23 cellular contexts compared by ENCODE assay signal in the genomic region with DNA sequence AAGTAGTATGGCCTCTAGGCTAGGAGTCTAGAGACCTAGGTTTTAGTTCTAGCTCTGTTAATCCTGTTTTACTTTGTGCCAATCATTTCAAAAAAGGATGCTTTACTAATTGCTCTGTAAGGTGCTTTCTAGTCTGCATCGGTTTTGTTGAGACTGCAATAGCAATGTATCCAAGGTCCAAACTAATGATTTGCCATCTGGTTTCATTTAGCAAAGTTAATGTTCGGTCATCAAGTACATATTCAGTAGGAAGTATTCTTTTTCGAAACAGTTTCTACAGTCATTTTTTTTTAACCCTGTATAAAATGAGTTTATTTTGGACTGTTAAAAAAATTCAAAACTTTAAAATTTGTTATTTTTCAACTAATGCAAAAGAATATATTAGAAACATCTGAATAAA.
"Had no signal": no experiment of that assay in that cellular context is flagged by ENCODE, and none has a peak within 500 bp of the region (broad histone marks: within the 10 kb centered on the region; RNA-seq: fewer than 3 reads in every experiment).

No MANE protein-coding gene starts in this region.

- H3K4me3 ChIP-seq: ascending aorta, body of pancreas, SJCRH30 had no signal

- H3K27ac ChIP-seq: ascending aorta, body of pancreas, KMS-11, SJCRH30 had no signal

- H3K36me3 ChIP-seq: ascending aorta had no signal

- H3K9ac ChIP-seq: KMS-11 had no signal

- H3K9me3 ChIP-seq: ascending aorta, body of pancreas, SJCRH30 had no signal

- H3K4me1 ChIP-seq: SJCRH30 had no signal

- DNase-seq: activated CD4-positive, alpha-beta T cell treated with anti-CD3 and anti-CD28 coated beads for 48 hours; activated CD4-positive, alpha-beta T cell treated with anti-CD3 and anti-CD28 coated beads, Interleukin-2, amount 50 U/mL, for 4 hours; activated CD8-positive, alpha-beta memory T cell treated with anti-CD3 and anti-CD28 coated beads, Interleukin-2, amount 50 U/mL, for 48 hours; activated CD8-positive, alpha-beta T cell treated with anti-CD3 and anti-CD28 coated beads, Interleukin-2, amount 10 ng/mL, durations not matched to agents 7 days and 5 days; activated effector memory CD4-positive, alpha-beta T cell treated with Interleukin-2 at 50 U/mL for 16 hours; activated naive CD4-positive, alpha-beta T cell; activated naive CD8-positive, alpha-beta T cell treated with anti-CD3 and anti-CD28 coated beads, Interleukin-2, amount 50 U/mL, for 24 hours; activated T-cell treated with anti-CD3 and anti-CD28 coated beads, Interleukin-2, amount 50 U/mL, for 1 hour; amniotic stem cell; body of pancreas; NCI-H1092; NCI-H1417; NCI-H1930; NCI-H2171; NCI-H226; NCI-H510A; NCI-H526 treated with DMSO at 0.1 percent for 48 hours; NCI-H82; RPMI8226; SJCRH30 had no signal

- FAIRE-seq: bronchial epithelial cell had no signal

- H3K4me2 ChIP-seq: KMS-11 had no signal

- H3K27me3 ChIP-seq: ascending aorta, body of pancreas, SJCRH30 had no signal
